ENCODE assay signal across 1 cellular context in genomic region chr1:93123141-93123783, GRCh38.
TF ChIP-seq lines count a peak whose summit lies in the region.

No MANE protein-coding gene starts in this region.

TF ChIP-seq in HepG2, 621 proteins besides CTCF, POLR2A, EP300 and RAD21:
- TF ChIP-seq RARA (CRISPR knock-in tag; IDR thresholded peaks at IDR 0.05) (no peak), DMAP1 (CRISPR knock-in tag; IDR thresholded peaks at IDR 0.05) (no peak), CC2D1A (CRISPR knock-in tag; IDR thresholded peaks at IDR 0.05) (no peak), ZNF75D (CRISPR knock-in tag; IDR thresholded peaks at IDR 0.05; ENCODE audit: borderline replicate concordance) (no peak), ZNF496 (CRISPR knock-in tag; IDR thresholded peaks at IDR 0.05; ENCODE audit: insufficient replicate concordance) (no peak), MED8 (CRISPR knock-in tag; IDR thresholded peaks at IDR 0.05; ENCODE audit: insufficient replicate concordance) (no peak), PTBP1 (IDR thresholded peaks at IDR 0.05; ENCODE audit: low read depth, low read length, poor library complexity, severe bottlenecking) (no peak), KDM6A (CRISPR knock-in tag; IDR thresholded peaks at IDR 0.05; ENCODE audit: low read depth) (no peak), NFIB (CRISPR knock-in tag; IDR thresholded peaks at IDR 0.05; ENCODE audit: borderline replicate concordance) (no peak), NCOA5 (CRISPR knock-in tag; IDR thresholded peaks at IDR 0.05) (no peak), ZFP37 (CRISPR knock-in tag; IDR thresholded peaks at IDR 0.05; ENCODE audit: borderline replicate concordance) (no peak), SETDB1 (CRISPR knock-in tag; IDR thresholded peaks at IDR 0.05; ENCODE audit: borderline replicate concordance) (no peak), ZBTB42 (CRISPR knock-in tag; IDR thresholded peaks at IDR 0.05) (no peak), ZSCAN29 (CRISPR knock-in tag; conservative IDR thresholded peaks at IDR 0.05) (no peak)
- TF ChIP-seq, protein P1, sequence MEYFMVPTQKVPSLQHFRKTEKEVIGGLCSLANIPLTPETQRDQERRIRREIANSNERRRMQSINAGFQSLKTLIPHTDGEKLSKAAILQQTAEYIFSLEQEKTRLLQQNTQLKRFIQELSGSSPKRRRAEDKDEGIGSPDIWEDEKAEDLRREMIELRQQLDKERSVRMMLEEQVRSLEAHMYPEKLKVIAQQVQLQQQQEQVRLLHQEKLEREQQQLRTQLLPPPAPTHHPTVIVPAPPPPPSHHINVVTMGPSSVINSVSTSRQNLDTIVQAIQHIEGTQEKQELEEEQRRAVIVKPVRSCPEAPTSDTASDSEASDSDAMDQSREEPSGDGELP (IDR thresholded peaks at IDR 0.05; ENCODE audit: borderline replicate concordance, low read depth), result no peak
- TF ChIP-seq, protein P2, sequence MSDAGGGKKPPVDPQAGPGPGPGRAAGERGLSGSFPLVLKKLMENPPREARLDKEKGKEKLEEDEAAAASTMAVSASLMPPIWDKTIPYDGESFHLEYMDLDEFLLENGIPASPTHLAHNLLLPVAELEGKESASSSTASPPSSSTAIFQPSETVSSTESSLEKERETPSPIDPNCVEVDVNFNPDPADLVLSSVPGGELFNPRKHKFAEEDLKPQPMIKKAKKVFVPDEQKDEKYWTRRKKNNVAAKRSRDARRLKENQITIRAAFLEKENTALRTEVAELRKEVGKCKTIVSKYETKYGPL (CRISPR knock-in tag; IDR thresholded peaks at IDR 0.05), result no peak
- TF ChIP-seq, protein P3, sequence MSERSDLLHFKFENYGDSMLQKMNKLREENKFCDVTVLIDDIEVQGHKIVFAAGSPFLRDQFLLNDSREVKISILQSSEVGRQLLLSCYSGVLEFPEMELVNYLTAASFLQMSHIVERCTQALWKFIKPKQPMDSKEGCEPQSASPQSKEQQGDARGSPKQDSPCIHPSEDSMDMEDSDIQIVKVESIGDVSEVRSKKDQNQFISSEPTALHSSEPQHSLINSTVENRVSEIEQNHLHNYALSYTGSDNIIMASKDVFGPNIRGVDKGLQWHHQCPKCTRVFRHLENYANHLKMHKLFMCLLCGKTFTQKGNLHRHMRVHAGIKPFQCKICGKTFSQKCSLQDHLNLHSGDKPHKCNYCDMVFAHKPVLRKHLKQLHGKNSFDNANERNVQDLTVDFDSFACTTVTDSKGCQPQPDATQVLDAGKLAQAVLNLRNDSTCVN (CRISPR knock-in tag; IDR thresholded peaks at IDR 0.05; ENCODE audit: borderline replicate concordance), result no peak
